18 cellular contexts compared by ENCODE assay signal in genomic region chr19:34540811-34541557, GRCh38. TPM values are rescaled to one million over a fixed set of nuclear protein-coding genes. Genes with fewer than 3 reads are reported as not detected.
DNase-seq lines count a peak whose midpoint lies in the region; ATAC-seq, FAIRE-seq and TF ChIP-seq lines count a peak whose summit lies in the region.
"Had no signal": no experiment of that assay in that cellular context is flagged by ENCODE, and none has a peak within 500 bp of the region (broad histone marks: within the 10 kb centered on the region; RNA-seq: fewer than 3 reads in every experiment).

No MANE protein-coding gene starts in this region.

- TF ChIP-seq CTCF in A549 (IDR thresholded peaks at IDR 0.05), result no peak

- POLR2A ChIA-PET in A549 (lab: Yijun Ruan, JAX), result no interaction called here

- no peaks in the 10 kb centered on the region for H3K4me1 ChIP-seq in A549
- H3K4me1 ChIP-seq: BLaER1, Caco-2 had no signal

- CTCF ChIA-PET in A549 (lab: Yijun Ruan, JAX), result no interaction called here

- TF ChIP-seq POLR2A in A549 (IDR thresholded peaks at IDR 0.05; ENCODE audit: low read length), result no peak

- H3K27ac ChIP-seq in A549, result no peak overlapping the region
- H3K27ac ChIP-seq: 22Rv1, BLaER1 had no signal

- H3K4me3 ChIP-seq in A549, result no peak overlapping the region
- H3K4me3 ChIP-seq: BLaER1 had no signal

- peaks cover 39% of the 10 kb centered on the region for H3K9me3 ChIP-seq in A549

- FAIRE-seq in A549 (lab: Jason Lieb, UNC), result peak; percentile 70
- FAIRE-seq: HepG2, HTR-8/SVneo had no signal

- no peak for DNase-seq in A549 (ENCODE audit: low read depth in 1 of 2, low spot score in 1 of 2)
- DNase-seq in HuH-7 (ENCODE audit: low spot score), result no peak
- no peak for DNase-seq in effector CD8-positive, alpha-beta T cell (lab: John Stamatoyannopoulos, UW)
- DNase-seq in head of caudate nucleus, result no peak
- DNase-seq: AML-193; Caco-2; CD8-positive, alpha-beta memory T cell; DMS53; GF-D8; HCEC 1CT; HFFc6 had no signal

- intact Hi-C loops in head of caudate nucleus (cut with DNase I), result no loop called here

- no peak for TF ChIP-seq RAD21 in A549 (conservative IDR thresholded peaks at IDR 0.05 in 1 of 2, IDR thresholded peaks at IDR 0.05 in 1 of 2)

- no peak overlapping the region for H3K4me2 ChIP-seq in A549
- H3K4me2 ChIP-seq: BLaER1 had no signal

- ATAC-seq in A549 (no peak), GM19043 (IDR thresholded peaks at IDR 0.05; ENCODE audit: low read depth, unreplicated experiment) (peak; percentile 74), GM21825 (IDR thresholded peaks at IDR 0.05; ENCODE audit: unreplicated experiment) (peak; percentile 50), HG03432 (IDR thresholded peaks at IDR 0.05; ENCODE audit: unreplicated experiment) (peak; percentile 51)
- ATAC-seq: HepG2 had no signal

- no peak for TF ChIP-seq EP300 in A549 (IDR thresholded peaks at IDR 0.05)

- WGBS in A549 (ENCODE audit: missing lambda C conversion rate), result 29% methylated on average over 3 of the region's 3 CpGs

TF ChIP-seq in A549, 52 proteins besides CTCF, POLR2A, EP300 and RAD21:
- TF ChIP-seq RFX5 (IDR thresholded peaks at IDR 0.05) (no peak), PBX3 (IDR thresholded peaks at IDR 0.05) (no peak), FOSL2 (IDR thresholded peaks at IDR 0.05) (no peak), FOSL2 (CRISPR knock-in tag; IDR thresholded peaks at IDR 0.05) (no peak), JUN (IDR thresholded peaks at IDR 0.05) (no peak), FOXS1 (CRISPR knock-in tag; IDR thresholded peaks at IDR 0.05) (no peak), CBX8 (IDR thresholded peaks at IDR 0.05) (no peak), MAZ (IDR thresholded peaks at IDR 0.05; ENCODE audit: borderline replicate concordance, low read depth, low read length) (no peak), TP53 (CRISPR knock-in tag; IDR thresholded peaks at IDR 0.05) (no peak), HOXB13 (CRISPR knock-in tag; IDR thresholded peaks at IDR 0.05; ENCODE audit: low read depth) (no peak), ATOH8 (CRISPR knock-in tag; IDR thresholded peaks at IDR 0.05; ENCODE audit: low read depth) (no peak), HEYL (CRISPR knock-in tag; IDR thresholded peaks at IDR 0.05) (no peak), RNF2 (IDR thresholded peaks at IDR 0.05; ENCODE audit: borderline replicate concordance, low read depth) (no peak)
- TF ChIP-seq, protein P1, sequence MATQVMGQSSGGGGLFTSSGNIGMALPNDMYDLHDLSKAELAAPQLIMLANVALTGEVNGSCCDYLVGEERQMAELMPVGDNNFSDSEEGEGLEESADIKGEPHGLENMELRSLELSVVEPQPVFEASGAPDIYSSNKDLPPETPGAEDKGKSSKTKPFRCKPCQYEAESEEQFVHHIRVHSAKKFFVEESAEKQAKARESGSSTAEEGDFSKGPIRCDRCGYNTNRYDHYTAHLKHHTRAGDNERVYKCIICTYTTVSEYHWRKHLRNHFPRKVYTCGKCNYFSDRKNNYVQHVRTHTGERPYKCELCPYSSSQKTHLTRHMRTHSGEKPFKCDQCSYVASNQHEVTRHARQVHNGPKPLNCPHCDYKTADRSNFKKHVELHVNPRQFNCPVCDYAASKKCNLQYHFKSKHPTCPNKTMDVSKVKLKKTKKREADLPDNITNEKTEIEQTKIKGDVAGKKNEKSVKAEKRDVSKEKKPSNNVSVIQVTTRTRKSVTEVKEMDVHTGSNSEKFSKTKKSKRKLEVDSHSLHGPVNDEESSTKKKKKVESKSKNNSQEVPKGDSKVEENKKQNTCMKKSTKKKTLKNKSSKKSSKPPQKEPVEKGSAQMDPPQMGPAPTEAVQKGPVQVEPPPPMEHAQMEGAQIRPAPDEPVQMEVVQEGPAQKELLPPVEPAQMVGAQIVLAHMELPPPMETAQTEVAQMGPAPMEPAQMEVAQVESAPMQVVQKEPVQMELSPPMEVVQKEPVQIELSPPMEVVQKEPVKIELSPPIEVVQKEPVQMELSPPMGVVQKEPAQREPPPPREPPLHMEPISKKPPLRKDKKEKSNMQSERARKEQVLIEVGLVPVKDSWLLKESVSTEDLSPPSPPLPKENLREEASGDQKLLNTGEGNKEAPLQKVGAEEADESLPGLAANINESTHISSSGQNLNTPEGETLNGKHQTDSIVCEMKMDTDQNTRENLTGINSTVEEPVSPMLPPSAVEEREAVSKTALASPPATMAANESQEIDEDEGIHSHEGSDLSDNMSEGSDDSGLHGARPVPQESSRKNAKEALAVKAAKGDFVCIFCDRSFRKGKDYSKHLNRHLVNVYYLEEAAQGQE (IDR thresholded peaks at IDR 0.05), result no peak

RNA-seq across cellular contexts. Expression of gene WTIP, which starts 59.4 kb away (rescaled TPM):
- polyA plus RNA-seq in A549 (2011; rRNA removed), result 18.8 and 22.0 TPM in 2 replicates
- 24.6 and 37.8 TPM in 2 replicates for polyA plus RNA-seq in A549 (2012; cell fraction: cytosol; rRNA removed)
- 31.1 and 32.6 TPM in 2 replicates for polyA plus RNA-seq in A549 (2012; cell fraction: nucleus; rRNA removed)
- polyA plus RNA-seq in A549 (2017; fragmentation: RNase III; extraction: RNeasy Plus Mini Kit Qiagen cat#74134 plus additional on column Dnase treatment), result 18.8 to 21.2 TPM (median 21.2 TPM) in 3 replicates
- polyA minus RNA-seq in A549 (2011; rRNA and poly(A)+ RNA removed), result 54.4 and 58.2 TPM in 2 replicates
- polyA plus RNA-seq: CD8-positive, alpha-beta memory T cell had no signal

Comparison
In these comparisons a context has a peak if more than half of its experiments do, and no peak if none do; other contexts are left out.
1. ATAC-seq: peak in GM19043 (single experiment), GM21825 (single experiment) and HG03432 (single experiment); none in A549 (0 of 2).